12 cellular contexts compared by ENCODE assay signal in the genomic region with DNA sequence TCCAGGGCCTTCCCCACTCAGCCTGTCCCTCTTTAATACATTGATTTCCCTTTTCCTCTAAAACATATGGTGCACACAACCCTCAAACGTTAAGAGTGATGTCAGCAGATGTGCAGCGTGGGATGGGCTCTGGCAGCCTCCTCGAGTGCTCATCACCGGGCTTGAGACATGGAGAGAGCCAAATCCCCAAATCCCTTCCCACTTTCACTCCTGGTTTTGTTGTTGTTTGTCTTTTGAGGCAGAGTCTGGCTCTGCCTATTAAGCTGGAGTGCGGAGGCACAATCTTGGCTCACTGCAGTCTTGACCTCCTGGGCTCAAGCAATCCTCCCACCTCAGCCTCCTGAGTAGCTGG. TPM values are rescaled to one million over a fixed set of nuclear protein-coding genes. Genes with fewer than 3 reads are reported as not detected.
A peak's percentile ranks its signal among the peaks of the same experiment; 100 is the strongest.
DNase-seq lines count a peak whose midpoint lies in the region; ATAC-seq and TF ChIP-seq lines count a peak whose summit lies in the region.
"Had no signal": no experiment of that assay in that cellular context is flagged by ENCODE, and none has a peak within 500 bp of the region (broad histone marks: within the 10 kb centered on the region; RNA-seq: fewer than 3 reads in every experiment).

No MANE protein-coding gene starts in this region.

- H3K4me3 ChIP-seq in cardiac fibroblast (replicated peaks in 1 of 2; ENCODE audit: low read depth in 2 of 2, low read length in 2 of 2) (no peak overlapping the region), right atrium auricular region (no peak overlapping the region)
- H3K4me3 ChIP-seq: tibial artery had no signal

- H3K27me3 ChIP-seq in right atrium auricular region: no peaks in the 10 kb centered on the region

- no peaks in the 10 kb centered on the region for H3K9me3 ChIP-seq in right atrium auricular region
- H3K9me3 ChIP-seq: tibial artery had no signal

- peak; percentile 57 for ATAC-seq in sciatic nerve

- DNase-seq in HCEC 1CT (peak; percentile 15), cardiac fibroblast (ENCODE audit: low read depth in 2 of 2) (peak; percentile 54 to 79), right atrium auricular region (ENCODE audit: low spot score) (no peak), sciatic nerve (ENCODE audit: low spot score) (no peak), SKM-1 treated with dmso at 0.1 percent for 144 hours (lab: John Stamatoyannopoulos, UW; ENCODE audit: unreplicated experiment) (no peak), NCI-H446 treated with DMSO at 0.1 percent for 48 hours (lab: John Stamatoyannopoulos, UW) (no peak), NCI-H2029 treated with DMSO at 0.1 percent for 48 hours (lab: John Stamatoyannopoulos, UW) (no peak)
- no peak for DNase-seq in activated naive CD4-positive, alpha-beta T cell (lab: John Stamatoyannopoulos, UW)
- DNase-seq: immature natural killer cell, Karpas-422, tibial artery had no signal

- no peaks in the 10 kb centered on the region for H3K36me3 ChIP-seq in right atrium auricular region
- H3K36me3 ChIP-seq: tibial artery had no signal

- intact Hi-C loops in sciatic nerve (cut with DNase I): no loop called here

- peak overlapping the region; percentile 73 for H3K27ac ChIP-seq in right atrium auricular region

- peaks cover 0 to 49% of the 10 kb centered on the region in 2 donors for H3K4me1 ChIP-seq in right atrium auricular region

- no peak for TF ChIP-seq CTCF in cardiac fibroblast (IDR thresholded peaks at IDR 0.05; ENCODE audit: low read depth, low read length)
- TF ChIP-seq CTCF in right atrium auricular region (IDR thresholded peaks at IDR 0.05): no peak

RNA-seq across cellular contexts. Expression of gene PLTP, which starts 5.8 kb away (rescaled TPM):
- total RNA-seq in right atrium auricular region (100 to 1,000 TPM in 1 of 2 donors, 10 to 100 TPM in 1; 53.6 to 221 TPM), sciatic nerve (95.4 TPM)

RNA-seq across cellular contexts. Expression of gene PCIF1, which starts 16.7 kb away (rescaled TPM):
- 10 to 100 TPM; 21.1 to 39.8 TPM for total RNA-seq in right atrium auricular region
- total RNA-seq in sciatic nerve: 38.2 TPM

RNA-seq across cellular contexts. Expression of gene CTSA, which starts 26.6 kb away (rescaled TPM):
- total RNA-seq in right atrium auricular region: 100 to 1,000 TPM in 1 of 2 donors, 10 to 100 TPM in 1; 83.8 to 116 TPM
- total RNA-seq in sciatic nerve: 87.4 TPM

RNA-seq across cellular contexts. Expression of gene NEURL2, which starts 26.8 kb away (rescaled TPM):
- total RNA-seq in right atrium auricular region (1 to 10 TPM; 8.7 to 8.8 TPM), sciatic nerve (8.9 TPM)

RNA-seq across cellular contexts. Expression of gene SPATA25, which starts 30.3 kb away (rescaled TPM):
- total RNA-seq in right atrium auricular region (1 to 10 TPM; 1.1 to 1.4 TPM), sciatic nerve (2.8 TPM)
- total RNA-seq: RPMI7951 had no signal

Comparison
In these comparisons a context has a peak if more than half of its experiments do, and no peak if none do; other contexts are left out.
1. DNase-seq: peak in HCEC 1CT (single experiment) and cardiac fibroblast (2 of 2); none in right atrium auricular region (single experiment), sciatic nerve (single experiment), SKM-1 treated with dmso at 0.1 percent for 144 hours (single experiment), NCI-H446 treated with DMSO at 0.1 percent for 48 hours (single experiment), activated naive CD4-positive, alpha-beta T cell (0 of 4) and NCI-H2029 treated with DMSO at 0.1 percent for 48 hours (single experiment).